Comparison of ENCODE assay signal across 17 cellular contexts in the genomic region with DNA sequence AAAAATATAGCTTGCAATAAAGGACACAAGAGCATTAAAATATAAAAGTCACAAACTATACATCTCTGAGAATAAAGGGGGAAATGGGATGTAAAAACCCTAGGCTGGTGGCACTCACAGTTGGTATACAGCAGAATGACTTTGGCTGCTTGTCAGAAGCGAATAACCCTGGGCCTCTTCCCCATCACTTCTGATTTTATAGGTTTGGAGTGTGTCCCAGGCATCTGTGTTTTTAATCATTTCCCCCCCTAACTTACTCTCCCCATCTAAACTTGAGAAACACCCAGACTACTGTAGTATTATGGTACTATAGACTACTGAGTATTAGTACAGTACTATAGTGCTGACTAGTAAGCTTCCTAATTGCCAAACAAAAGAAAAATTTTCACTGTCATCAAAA. TPM values are rescaled to one million over a fixed set of nuclear protein-coding genes. Genes with fewer than 3 reads are reported as not detected.
A peak's percentile ranks its signal among the peaks of the same experiment; 100 is the strongest.
DNase-seq lines count a peak whose midpoint lies in the region; ATAC-seq, FAIRE-seq and TF ChIP-seq lines count a peak whose summit lies in the region.
"Had no signal": no experiment of that assay in that cellular context is flagged by ENCODE, and none has a peak within 500 bp of the region (broad histone marks: within the 10 kb centered on the region; RNA-seq: fewer than 3 reads in every experiment).

No MANE protein-coding gene starts in this region.

- CTCF ChIA-PET in activated B cell treated with CpG ODN at 0.5 μM for 24 hours (lab: Charles Lee), result no interaction called here

- POLR2A ChIA-PET in activated B cell treated with CpG ODN at 0.5 μM for 24 hours (lab: Charles Lee), result interaction anchor here (0.7 kb wide), 1 partner anchor 80 kb away, joined by 3 read pairs; the partner anchor contains the start of gene UMAD1

- H3K27ac ChIP-seq in thymus (ENCODE audit: low read depth) (peak overlapping the region; percentile 72), tibial artery (no peak overlapping the region)
- H3K27ac ChIP-seq: GM23248, thoracic aorta had no signal

- FAIRE-seq in GM12892 (lab: Jason Lieb, UNC), result no peak
- FAIRE-seq: bronchial epithelial cell had no signal

- 100% methylated on average over 1 of the region's 1 CpG for WGBS in thymus

- H3K4me1 Mint-ChIP-seq in natural killer cell treated with Interleukin-12 subunit alpha and Interleukin-12 subunit beta and Interleukin-15 and Interleukin-18, amount 100 ng/mL, for 72 hours (ENCODE audit: low read depth in 2 of 2), result peaks cover 16 to 26% of the 10 kb centered on the region in 2 donors
- H3K4me1 Mint-ChIP-seq in natural killer cell, result peaks cover 19 to 35% of the 10 kb centered on the region in 2 donors
- H3K4me1 Mint-ChIP-seq in activated B cell treated with CpG ODN at 0.5 μM for 24 hours, result peaks cover 14% of the 10 kb centered on the region

- no peak for DNase-seq in natural killer cell treated with Interleukin-12 subunit alpha and Interleukin-12 subunit beta and Interleukin-15 and Interleukin-18, amount 100 ng/mL, for 72 hours (ENCODE audit: low spot score)
- no peak for DNase-seq in natural killer cell
- DNase-seq in NCI-H2081 treated with DMSO at 0.1 percent for 48 hours (lab: John Stamatoyannopoulos, UW), result peak; percentile 28
- no peak for DNase-seq in activated B cell treated with CpG ODN at 0.5 μM for 24 hours
- no peak for DNase-seq in GM12892 (ENCODE audit: insufficient read length)
- DNase-seq in tibial artery, result no peak
- DNase-seq: GDM1; GM23248; posterior cingulate gyrus; SK-N-SH; stimulated activated CD4-positive, alpha-beta T cell treated with anti-CD3 and anti-CD28 coated beads, Interleukin-4, amount 100 ng/mL, for 24 hours had no signal

- TF ChIP-seq CTCF in natural killer cell (IDR thresholded peaks at IDR 0.05) (no peak), activated B cell treated with CpG ODN at 0.5 μM for 24 hours (IDR thresholded peaks at IDR 0.05) (no peak), tibial artery (IDR thresholded peaks at IDR 0.05) (no peak)

- ATAC-seq in natural killer cell treated with Interleukin-12 subunit alpha and Interleukin-12 subunit beta and Interleukin-15 and Interleukin-18, amount 100 ng/mL, for 72 hours, result no peak
- ATAC-seq in natural killer cell, result no peak
- no peak for ATAC-seq in activated B cell treated with CpG ODN at 0.5 μM for 24 hours (ENCODE audit: low read depth)
- ATAC-seq in GM18870 (IDR thresholded peaks at IDR 0.05; ENCODE audit: unreplicated experiment), result no peak
- ATAC-seq: Panc1 had no signal

- intact Hi-C loops in natural killer cell (cut with micrococcal nuclease) (no loop called here), activated B cell treated with CpG ODN at 0.5 μM for 24 hours (cut with micrococcal nuclease) (no loop called here), tibial artery (cut with DNase I; ENCODE audit: low total_unique reads) (no loop called here)

- no peak overlapping the region for H3K4me3 ChIP-seq in thymus (ENCODE audit: low read length)
- H3K4me3 ChIP-seq in tibial artery, result no peak overlapping the region
- H3K4me3 ChIP-seq: GM23248, thoracic aorta had no signal

- H3K27ac Mint-ChIP-seq in natural killer cell treated with Interleukin-12 subunit alpha and Interleukin-12 subunit beta and Interleukin-15 and Interleukin-18, amount 100 ng/mL, for 72 hours, result peak overlapping the region in 1 of 2 donors; percentile 7
- no peak overlapping the region for H3K27ac Mint-ChIP-seq in natural killer cell
- peak overlapping the region; percentile 12 for H3K27ac Mint-ChIP-seq in activated B cell treated with CpG ODN at 0.5 μM for 24 hours

- H3K36me3 Mint-ChIP-seq in natural killer cell treated with Interleukin-12 subunit alpha and Interleukin-12 subunit beta and Interleukin-15 and Interleukin-18, amount 100 ng/mL, for 72 hours, result no peaks in the 10 kb centered on the region
- H3K36me3 Mint-ChIP-seq in natural killer cell (no peaks in the 10 kb centered on the region), activated B cell treated with CpG ODN at 0.5 μM for 24 hours (ENCODE audit: low read depth) (peaks cover 14% of the 10 kb centered on the region)

- no peaks in the 10 kb centered on the region for H3K27me3 ChIP-seq in thymus (ENCODE audit: control insufficient read depth, insufficient read depth)
- no peaks in the 10 kb centered on the region for H3K27me3 ChIP-seq in tibial artery

- TF ChIP-seq POLR2A in GM12892 (IDR thresholded peaks at IDR 0.05; ENCODE audit: low read depth, low read length), result no peak

- H3K36me3 ChIP-seq in thymus (ENCODE audit: control insufficient read depth, insufficient read depth) (no peaks in the 10 kb centered on the region), tibial artery (no peaks in the 10 kb centered on the region)
- H3K36me3 ChIP-seq: thoracic aorta had no signal

- no peaks in the 10 kb centered on the region for H3K27me3 Mint-ChIP-seq in natural killer cell treated with Interleukin-12 subunit alpha and Interleukin-12 subunit beta and Interleukin-15 and Interleukin-18, amount 100 ng/mL, for 72 hours
- H3K27me3 Mint-ChIP-seq in natural killer cell (ENCODE audit: low read depth in 2 of 2), result no peaks in the 10 kb centered on the region
- H3K27me3 Mint-ChIP-seq in activated B cell treated with CpG ODN at 0.5 μM for 24 hours, result no peaks in the 10 kb centered on the region

- H3K4me3 Mint-ChIP-seq in natural killer cell treated with Interleukin-12 subunit alpha and Interleukin-12 subunit beta and Interleukin-15 and Interleukin-18, amount 100 ng/mL, for 72 hours, result peak overlapping the region; percentile 22
- no peak overlapping the region for H3K4me3 Mint-ChIP-seq in natural killer cell
- H3K4me3 Mint-ChIP-seq in activated B cell treated with CpG ODN at 0.5 μM for 24 hours, result no peak overlapping the region

- H3K9me3 ChIP-seq in thymus (ENCODE audit: control insufficient read depth), result peaks cover 1% of the 10 kb centered on the region
- no peaks in the 10 kb centered on the region for H3K9me3 ChIP-seq in tibial artery
- H3K9me3 ChIP-seq: SK-N-SH, thoracic aorta had no signal

- no peaks in the 10 kb centered on the region for H3K9me3 Mint-ChIP-seq in natural killer cell treated with Interleukin-12 subunit alpha and Interleukin-12 subunit beta and Interleukin-15 and Interleukin-18, amount 100 ng/mL, for 72 hours
- H3K9me3 Mint-ChIP-seq in natural killer cell, result no peaks in the 10 kb centered on the region
- H3K9me3 Mint-ChIP-seq in activated B cell treated with CpG ODN at 0.5 μM for 24 hours, result no peaks in the 10 kb centered on the region
- H3K9me3 Mint-ChIP-seq: activated naive CD4-positive, alpha-beta T cell treated with anti-CD3 and anti-CD28 coated beads, Interleukin-2, amount 50 U/mL, for 72 hours had no signal

- H3K4me1 ChIP-seq in thymus (ENCODE audit: control insufficient read depth, insufficient read depth, low read length) (peaks cover 10% of the 10 kb centered on the region), tibial artery (peaks cover 0 to 3% (median 0%) of the 10 kb centered on the region in 4 donors)

RNA-seq across cellular contexts. Expression of gene RPA3, which starts 1.8 kb away (rescaled TPM):
- total RNA-seq in natural killer cell treated with Interleukin-12 subunit alpha and Interleukin-12 subunit beta and Interleukin-15 and Interleukin-18, amount 100 ng/mL, for 72 hours, result 10 to 100 TPM; 64.3 to 76.7 TPM
- 10 to 100 TPM; 14.2 to 25.9 (median 22.6) TPM for total RNA-seq in natural killer cell
- 64.9 and 83.2 TPM in 2 replicates for total RNA-seq in activated B cell treated with CpG ODN at 0.5 μM for 24 hours
- polyA plus RNA-seq in thymus, result 42.7 TPM
- 117 TPM for polyA plus RNA-seq in GM12892 (2012; ENCODE audit: missing spikeins)
